ENCODE assay signal across 8 cellular contexts in the genomic region with DNA sequence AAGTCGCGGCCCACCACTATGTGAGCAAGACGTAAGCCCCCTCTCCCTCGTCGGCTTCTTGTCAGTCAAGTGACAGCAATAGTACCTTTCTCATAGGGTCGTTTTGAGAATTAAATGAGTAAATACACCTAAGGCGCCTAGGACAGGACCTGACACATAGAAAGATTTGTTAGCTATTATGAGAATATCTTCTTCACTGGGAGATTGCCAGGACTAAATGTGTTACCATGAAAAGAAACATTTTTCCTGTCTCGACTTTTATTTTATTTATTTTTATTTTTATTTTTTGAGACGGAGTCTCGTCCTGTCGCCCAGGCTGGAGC. TPM values are rescaled to one million over a fixed set of nuclear protein-coding genes. Genes with fewer than 3 reads are reported as not detected.
A peak's percentile ranks its signal among the peaks of the same experiment; 100 is the strongest.
DNase-seq lines count a peak whose midpoint lies in the region; ATAC-seq and TF ChIP-seq lines count a peak whose summit lies in the region.

No MANE protein-coding gene starts in this region.

- no peaks in the 10 kb centered on the region for H3F3A ChIP-seq in PC-3 (ENCODE audit: low read length, unreplicated experiment)

- H3K4me3 ChIP-seq in CD8-positive, alpha-beta T cell (ENCODE audit: low read depth, low read length), result peak overlapping the region; percentile 70
- H3K4me3 ChIP-seq in PC-3 (ENCODE audit: low read length), result peak overlapping the region; percentile 84
- H3K4me3 ChIP-seq in epithelial cell of esophagus (ENCODE audit: low read length), result peak overlapping the region; percentile 80

- ATAC-seq in CD8-positive, alpha-beta T cell, result no peak
- ATAC-seq in PC-3, result no peak

- peaks cover 57% of the 10 kb centered on the region for H3K36me3 Mint-ChIP-seq in CD8-positive, alpha-beta T cell
- H3K36me3 Mint-ChIP-seq in osteocyte (ENCODE audit: unreplicated experiment), result peaks cover 13% of the 10 kb centered on the region

- H3K9me3 ChIP-seq in CD8-positive, alpha-beta T cell (ENCODE audit: low read length), result no peaks in the 10 kb centered on the region
- no peaks in the 10 kb centered on the region for H3K9me3 ChIP-seq in PC-3 (ENCODE audit: low read length)

- peak overlapping the region; percentile 88 for H2AFZ ChIP-seq in PC-3 (ENCODE audit: low read length)

- H3K4me1 ChIP-seq in CD8-positive, alpha-beta T cell (ENCODE audit: insufficient read depth, low read length), result peaks cover 28% of the 10 kb centered on the region
- H3K4me1 ChIP-seq in PC-3 (ENCODE audit: insufficient read depth, low read length), result peaks cover 26% of the 10 kb centered on the region

- POLR2A ChIA-PET in CD8-positive, alpha-beta T cell (lab: Charles Lee), result interaction anchor here (0.5 to 2.4 kb wide), 14 partner anchors 8 to 787 kb away, joined by 3 to 25 read pairs (median 6); a partner anchor contains a TSS
- POLR2A ChIA-PET in PC-3 (lab: Charles Lee; ENCODE audit: unreplicated experiment), result interaction anchor here (1.0 to 1.2 kb wide), 3 partner anchors 11 to 238 kb away, joined by 4 to 13 read pairs (median 11); a partner anchor contains a TSS

- no peak for DNase-seq in CD8-positive, alpha-beta T cell
- DNase-seq in PC-3 (no peak), epithelial cell of esophagus (ENCODE audit: low read depth) (no peak), osteocyte (ENCODE audit: extremely low spot score, unreplicated experiment) (no peak), Ammon's horn (ENCODE audit: low spot score) (no peak), NCI-H510A (lab: John Stamatoyannopoulos, UW) (no peak), cerebellar nuclear complex (lab: John Stamatoyannopoulos, UW) (no peak), NCI-H1694 (lab: John Stamatoyannopoulos, UW) (no peak)

- H3K27ac Mint-ChIP-seq in CD8-positive, alpha-beta T cell, result peak overlapping the region; percentile 99
- peak overlapping the region; percentile 99 for H3K27ac Mint-ChIP-seq in osteocyte (ENCODE audit: unreplicated experiment)

- BruUV-seq in PC-3 (replicated peaks; lab: Mats Ljungman, UMichigan), result no TSS peak

- H3K27me3 ChIP-seq in CD8-positive, alpha-beta T cell (ENCODE audit: insufficient read depth, low read length), result no peaks in the 10 kb centered on the region
- no peaks in the 10 kb centered on the region for H3K27me3 ChIP-seq in PC-3 (ENCODE audit: low read length)

- peaks cover 27% of the 10 kb centered on the region for H3K79me2 ChIP-seq in PC-3 (ENCODE audit: low read length)

- no peaks in the 10 kb centered on the region for H3K9me3 Mint-ChIP-seq in CD8-positive, alpha-beta T cell
- no peaks in the 10 kb centered on the region for H3K9me3 Mint-ChIP-seq in osteocyte (ENCODE audit: unreplicated experiment)

- peak overlapping the region; percentile 92 for H3K27ac ChIP-seq in CD8-positive, alpha-beta T cell (ENCODE audit: low read depth, low read length)
- peak overlapping the region; percentile 85 for H3K27ac ChIP-seq in PC-3 (ENCODE audit: low read length)

- H3K4me1 Mint-ChIP-seq in CD8-positive, alpha-beta T cell (ENCODE audit: low read depth), result peaks cover 34% of the 10 kb centered on the region
- H3K4me1 Mint-ChIP-seq in osteocyte (ENCODE audit: unreplicated experiment), result peaks cover 19% of the 10 kb centered on the region

- H3K4me2 ChIP-seq in PC-3 (ENCODE audit: low read length), result peak overlapping the region; percentile 95

- no peaks in the 10 kb centered on the region for H3K36me3 ChIP-seq in CD8-positive, alpha-beta T cell (ENCODE audit: insufficient read depth, low read length)
- peaks cover 13% of the 10 kb centered on the region for H3K36me3 ChIP-seq in PC-3 (ENCODE audit: low read depth, low read length)

- no peaks in the 10 kb centered on the region for H3K9me2 ChIP-seq in PC-3 (replicated peaks; ENCODE audit: low read length)

- no peaks in the 10 kb centered on the region for H3K27me3 Mint-ChIP-seq in CD8-positive, alpha-beta T cell (ENCODE audit: low read depth)
- no peaks in the 10 kb centered on the region for H3K27me3 Mint-ChIP-seq in osteocyte (ENCODE audit: unreplicated experiment)

- H3K4me3 Mint-ChIP-seq in CD8-positive, alpha-beta T cell, result peak overlapping the region; percentile 97
- H3K4me3 Mint-ChIP-seq in osteocyte (ENCODE audit: unreplicated experiment), result peak overlapping the region; percentile 93

- H4K20me1 ChIP-seq in PC-3 (ENCODE audit: low read length), result no peaks in the 10 kb centered on the region

- TF ChIP-seq CTCF in CD8-positive, alpha-beta T cell (IDR thresholded peaks at IDR 0.05), result no peak
- TF ChIP-seq CTCF in PC-3 (conservative IDR thresholded peaks at IDR 0.05; ENCODE audit: low read depth, low read length) (no peak), epithelial cell of esophagus (IDR thresholded peaks at IDR 0.05; ENCODE audit: insufficient read depth, low read depth, low read length, missing control alignments) (no peak), osteocyte (IDR thresholded peaks at IDR 0.05) (no peak)

- CTCF ChIA-PET in CD8-positive, alpha-beta T cell (lab: Charles Lee), result interaction anchor here (0.9 to 6.1 kb wide), 5 partner anchors 11 to 84 kb away, joined by 4 to 56 read pairs (median 6); no protein-coding TSS in a partner anchor
- CTCF ChIA-PET in PC-3 (lab: Charles Lee), result interaction anchor here (0.6 to 1.1 kb wide), 2 partner anchors 12 to 117 kb away, joined by 8 to 19 read pairs; no protein-coding TSS in a partner anchor

- intact Hi-C loops in CD8-positive, alpha-beta T cell (cut with DNase I, micrococcal nuclease), result loop anchor here (1.0 to 5.0 kb wide), 6 partner anchors 12 to 159 kb away; a partner anchor contains a TSS
- intact Hi-C loops in PC-3 (cut with micrococcal nuclease), result no loop called here

- H3K9ac ChIP-seq in PC-3 (ENCODE audit: low read length), result peak overlapping the region; percentile 93

RNA-seq across cellular contexts. Expression of a gene that starts 0.8 kb away (rescaled TPM):
- 10 to 100 TPM; 72.1 to 74.4 TPM for total RNA-seq in CD8-positive, alpha-beta T cell
- total RNA-seq in PC-3 (2014; rRNA removed) (131 and 163 TPM in 2 replicates), osteocyte (54.1 and 57.0 TPM in 2 replicates)

RNA-seq across cellular contexts. Expression of a gene that starts 19.7 kb away (rescaled TPM):
- total RNA-seq in CD8-positive, alpha-beta T cell, result 10 to 100 TPM; 12.1 to 12.6 TPM
- 28.1 and 33.1 TPM in 2 replicates for total RNA-seq in PC-3 (2014; rRNA removed)
- total RNA-seq in osteocyte, result 20.2 and 23.4 TPM in 2 replicates

RNA-seq across cellular contexts. Expression of a gene that starts 28.4 kb away (rescaled TPM):
- total RNA-seq in CD8-positive, alpha-beta T cell, result 1 to 10 TPM; 2.0 to 2.4 TPM
- 0.35 and 2.5 TPM in 2 replicates for total RNA-seq in PC-3 (2014; rRNA removed)
- total RNA-seq in osteocyte, result 0.52 TPM in 1 of 2 replicates, not detected in the other

RNA-seq across cellular contexts. Expression of a gene that starts 34.3 kb away (rescaled TPM):
- 1 to 10 TPM; 2.1 to 2.8 TPM for total RNA-seq in CD8-positive, alpha-beta T cell
- total RNA-seq in PC-3 (2014; rRNA removed) (6.6 and 7.2 TPM in 2 replicates), osteocyte (12.0 and 12.5 TPM in 2 replicates)
